Comparison of ENCODE assay signal across 15 cellular contexts in genomic region chr7:96346291-96346953, GRCh38. TPM values are rescaled to one million over a fixed set of nuclear protein-coding genes. Genes with fewer than 3 reads are reported as not detected.
DNase-seq lines count a peak whose midpoint lies in the region; ATAC-seq and TF ChIP-seq lines count a peak whose summit lies in the region.
"Had no signal": no experiment of that assay in that cellular context is flagged by ENCODE, and none has a peak within 500 bp of the region (broad histone marks: within the 10 kb centered on the region; RNA-seq: fewer than 3 reads in every experiment).

No MANE protein-coding gene starts in this region.

- no peaks in the 10 kb centered on the region for H3K79me2 ChIP-seq in GM23338 (replicated peaks; ENCODE audit: insufficient read depth)

- no peak for TF ChIP-seq CTCF in GM23338 (conservative IDR thresholded peaks at IDR 0.05; ENCODE audit: low read depth in 2 of 2)
- TF ChIP-seq CTCF in esophagus muscularis mucosa (IDR thresholded peaks at IDR 0.05): no peak
- no peak for TF ChIP-seq CTCF in psoas muscle (IDR thresholded peaks at IDR 0.05)

- H3K4me1 Mint-ChIP-seq in GM23338: no peaks in the 10 kb centered on the region
- H3K4me1 Mint-ChIP-seq: CD4-positive, CD25-positive, alpha-beta regulatory T cell had no signal

- no peak for ATAC-seq in GM23338
- ATAC-seq in psoas muscle: peak in 3 of 4 donors; percentile 46 to 64 (median 48)
- ATAC-seq in HG02973 (IDR thresholded peaks at IDR 0.05; ENCODE audit: unreplicated experiment): no peak
- ATAC-seq: GM12878, HCT116 had no signal

- H3K4me3 ChIP-seq in GM23338 (no peak overlapping the region), esophagus muscularis mucosa (no peak overlapping the region), psoas muscle (no peak overlapping the region)
- H3K4me3 ChIP-seq: BLaER1 treated with 17β-estradiol and CSF1 and Interleukin-3, amounts not matched to agents 10 nM and 100 nM; GM12878 had no signal

- intact Hi-C loops in esophagus muscularis mucosa (cut with DNase I) (no loop called here), psoas muscle (cut with DNase I) (no loop called here), posterior vena cava (cut with DNase I) (no loop called here)

- no peaks in the 10 kb centered on the region for H3K27me3 ChIP-seq in GM23338 (ENCODE audit: insufficient read depth)
- no peaks in the 10 kb centered on the region for H3K27me3 ChIP-seq in esophagus muscularis mucosa
- no peaks in the 10 kb centered on the region for H3K27me3 ChIP-seq in psoas muscle (ENCODE audit: insufficient read depth in 3 of 3, low read length in 2 of 3)
- H3K27me3 ChIP-seq: BLaER1 treated with 17β-estradiol and CSF1 and Interleukin-3, amounts not matched to agents 10 nM and 100 nM had no signal

- H3K4me3 Mint-ChIP-seq in GM23338: no peak overlapping the region
- H3K4me3 Mint-ChIP-seq: CD4-positive, CD25-positive, alpha-beta regulatory T cell had no signal

- WGBS in esophagus muscularis mucosa: 18% methylated on average over 5 of the region's 5 CpGs
- WGBS in psoas muscle, 3 donors: 21 to 33% (median 26%) methylated on average over 5 of the region's 5 CpGs

- H3K27ac Mint-ChIP-seq in GM23338: no peak overlapping the region
- H3K27ac Mint-ChIP-seq: CD4-positive, CD25-positive, alpha-beta regulatory T cell had no signal

- no peak overlapping the region for H3K27ac ChIP-seq in GM23338 (ENCODE audit: low read depth)
- H3K27ac ChIP-seq in esophagus muscularis mucosa (replicated peaks in 1 of 4): no peak overlapping the region
- H3K27ac ChIP-seq in psoas muscle: no peak overlapping the region
- H3K27ac ChIP-seq: BLaER1 treated with 17β-estradiol and CSF1 and Interleukin-3, amounts not matched to agents 10 nM and 100 nM had no signal

- H3K27me3 Mint-ChIP-seq in GM23338 (ENCODE audit: insufficient read depth, low read depth, poor library complexity): no peaks in the 10 kb centered on the region

- TF ChIP-seq POLR2A in esophagus muscularis mucosa (IDR thresholded peaks at IDR 0.05; ENCODE audit: low read depth): no peak

- H4K20me1 ChIP-seq in GM23338 (replicated peaks; ENCODE audit: insufficient read depth): no peaks in the 10 kb centered on the region
- H4K20me1 ChIP-seq: BLaER1 treated with 17β-estradiol and CSF1 and Interleukin-3, amounts not matched to agents 10 nM and 100 nM had no signal

- H3K36me3 ChIP-seq in GM23338 (ENCODE audit: insufficient read depth) (no peaks in the 10 kb centered on the region), esophagus muscularis mucosa (no peaks in the 10 kb centered on the region), psoas muscle (ENCODE audit: insufficient read depth in 1 of 2, low read depth in 1 of 2) (no peaks in the 10 kb centered on the region)
- H3K36me3 ChIP-seq: BLaER1 treated with 17β-estradiol and CSF1 and Interleukin-3, amounts not matched to agents 10 nM and 100 nM had no signal

- no peak for TF ChIP-seq EP300 in esophagus muscularis mucosa (IDR thresholded peaks at IDR 0.05)

- H3K4me1 ChIP-seq in GM23338 (ENCODE audit: insufficient read depth): no peaks in the 10 kb centered on the region
- H3K4me1 ChIP-seq in esophagus muscularis mucosa: peaks cover 0 to 7% (median 2%) of the 10 kb centered on the region in 4 donors
- no peaks in the 10 kb centered on the region for H3K4me1 ChIP-seq in psoas muscle
- H3K4me1 ChIP-seq: BLaER1 treated with 17β-estradiol and CSF1 and Interleukin-3, amounts not matched to agents 10 nM and 100 nM had no signal

- H3K36me3 Mint-ChIP-seq in GM23338 (ENCODE audit: low read depth): no peaks in the 10 kb centered on the region
- H3K36me3 Mint-ChIP-seq: CD4-positive, CD25-positive, alpha-beta regulatory T cell had no signal

- no peaks in the 10 kb centered on the region for H3K9me3 Mint-ChIP-seq in GM23338

- H2AFZ ChIP-seq in GM23338: peak overlapping the region; percentile 38; the same call in 1 of the 2 replicates

- H3K9me3 ChIP-seq in esophagus muscularis mucosa (no peaks in the 10 kb centered on the region), psoas muscle (no peaks in the 10 kb centered on the region)
- H3K9me3 ChIP-seq: BLaER1 treated with 17β-estradiol and CSF1 and Interleukin-3, amounts not matched to agents 10 nM and 100 nM had no signal

- DNase-seq in GM23338 (ENCODE audit: low spot score) (no peak), RPMI7951 (ENCODE audit: low read depth) (peak; percentile 9), esophagus muscularis mucosa (ENCODE audit: extremely low spot score) (peak; percentile 29), psoas muscle (no peak), DMS 273 (lab: John Stamatoyannopoulos, UW; ENCODE audit: unreplicated experiment) (no peak), posterior vena cava (ENCODE audit: low spot score) (no peak)
- DNase-seq: ACHN; Calu3; CD4-positive, CD25-positive, alpha-beta regulatory T cell; DMS79; IMR-90 had no signal

- H3F3A ChIP-seq in GM23338 (replicated peaks; ENCODE audit: low read depth): no peaks in the 10 kb centered on the region

- no peaks in the 10 kb centered on the region; the same call in 1 of the 2 replicates for H3K9me2 ChIP-seq in GM23338 (ENCODE audit: insufficient read depth)

- no peak overlapping the region for H3K4me2 ChIP-seq in GM23338
- H3K4me2 ChIP-seq: BLaER1 treated with 17β-estradiol and CSF1 and Interleukin-3, amounts not matched to agents 10 nM and 100 nM had no signal

TF ChIP-seq in GM23338, 12 proteins besides CTCF, POLR2A, EP300 and RAD21:
- TF ChIP-seq, protein P1, sequence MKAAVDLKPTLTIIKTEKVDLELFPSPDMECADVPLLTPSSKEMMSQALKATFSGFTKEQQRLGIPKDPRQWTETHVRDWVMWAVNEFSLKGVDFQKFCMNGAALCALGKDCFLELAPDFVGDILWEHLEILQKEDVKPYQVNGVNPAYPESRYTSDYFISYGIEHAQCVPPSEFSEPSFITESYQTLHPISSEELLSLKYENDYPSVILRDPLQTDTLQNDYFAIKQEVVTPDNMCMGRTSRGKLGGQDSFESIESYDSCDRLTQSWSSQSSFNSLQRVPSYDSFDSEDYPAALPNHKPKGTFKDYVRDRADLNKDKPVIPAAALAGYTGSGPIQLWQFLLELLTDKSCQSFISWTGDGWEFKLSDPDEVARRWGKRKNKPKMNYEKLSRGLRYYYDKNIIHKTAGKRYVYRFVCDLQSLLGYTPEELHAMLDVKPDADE (IDR thresholded peaks at IDR 0.05): no peak
- TF ChIP-seq JUNB (IDR thresholded peaks at IDR 0.05; ENCODE audit: unreplicated experiment) (no peak), ZNF114 (CRISPR knock-in tag; IDR thresholded peaks at IDR 0.05) (no peak), POLR2AphosphoS5 (IDR thresholded peaks at IDR 0.05; ENCODE audit: low read depth) (no peak)

RNA-seq across cellular contexts. Expression of gene SLC25A13, which starts 24.5 kb away (rescaled TPM):
- 82.6 and 84.6 TPM in 2 replicates for total RNA-seq in GM23338 (2014; rRNA removed; shearing (Covaris generic))
- polyA plus RNA-seq in GM23338 (2016; fragmentation: Nextera tagmentation; extraction: Ambion mirVana) (47.4 and 51.1 TPM in 2 replicates), psoas muscle (10 to 100 TPM in 1 of 3 donors, 1 to 10 TPM in 2; 7.4 to 31.6 (median 9.7) TPM)
- total RNA-seq in RPMI7951 (2014; rRNA removed; shearing (Covaris generic)): 37.5 and 41.5 TPM in 2 replicates
- total RNA-seq in esophagus muscularis mucosa (10 to 100 TPM in 3 of 4 donors, 1 to 10 TPM in 1; 8.6 to 17.4 (median 14.4) TPM), psoas muscle (10 to 100 TPM in 1 of 4 donors, 1 to 10 TPM in 3; 3.3 to 10.8 (median 8.5) TPM), posterior vena cava (10 to 100 TPM; 26.4 to 27.3 TPM)

Comparison
In these comparisons a context has a peak if more than half of its experiments do, and no peak if none do; other contexts are left out.
1. ATAC-seq: peak in psoas muscle (3 of 4); none in GM23338 (single experiment) and HG02973 (single experiment).
2. DNase-seq: peak in RPMI7951 (single experiment) and esophagus muscularis mucosa (single experiment); none in GM23338 (single experiment), psoas muscle (0 of 2), DMS 273 (single experiment) and posterior vena cava (single experiment).